In genomic region chr22:26484360-26484706, GRCh38 we compare ENCODE assay signal across 8 cellular contexts. TPM values are rescaled to one million over a fixed set of nuclear protein-coding genes. Genes with fewer than 3 reads are reported as not detected.
DNase-seq lines count a peak whose midpoint lies in the region; ATAC-seq, FAIRE-seq and TF ChIP-seq lines count a peak whose summit lies in the region.

No MANE protein-coding gene starts in this region.

- peak overlapping the region; percentile 90 to 98 (median 96) for H3K4me3 Mint-ChIP-seq in naive B cell

- TF ChIP-seq EP300 in Ishikawa (IDR thresholded peaks at IDR 0.05; ENCODE audit: borderline replicate concordance): no peak

- POLR2A ChIA-PET in BJ (lab: Charles Lee): no interaction called here

- TF ChIP-seq CTCF in BJ (IDR thresholded peaks at IDR 0.05; ENCODE audit: insufficient read depth, low read depth, low read length) (no peak), bronchial epithelial cell (IDR thresholded peaks at IDR 0.05; ENCODE audit: insufficient read depth, low read length, severe bottlenecking) (no peak)

- TF ChIP-seq RAD21 in Ishikawa (IDR thresholded peaks at IDR 0.05; ENCODE audit: low read depth): no peak

- FAIRE-seq in bronchial epithelial cell (lab: Jason Lieb, UNC): no peak

- no peaks in the 10 kb centered on the region for H3K9me3 Mint-ChIP-seq in naive B cell

- peak overlapping the region; percentile 82 for H3K4me3 ChIP-seq in BJ (ENCODE audit: low read depth, low read length)
- peak overlapping the region; percentile 85 for H3K4me3 ChIP-seq in bronchial epithelial cell (ENCODE audit: low read depth, low read length)

- no peaks in the 10 kb centered on the region for H3K27me3 Mint-ChIP-seq in naive B cell

- CTCF ChIA-PET in BJ (lab: Yijun Ruan, JAX): interaction anchor here (0.9 to 1.2 kb wide), 4 partner anchors 15 to 182 kb away, joined by 3 to 4 read pairs (median 3); no protein-coding TSS in a partner anchor

- H3K36me3 Mint-ChIP-seq in naive B cell: no peaks in the 10 kb centered on the region

- ATAC-seq in naive B cell (ENCODE audit: low read depth in 2 of 2) (peak; percentile 8 to 20), HG03521 (IDR thresholded peaks at IDR 0.05; ENCODE audit: unreplicated experiment) (no peak), GM18517 (IDR thresholded peaks at IDR 0.05; ENCODE audit: unreplicated experiment) (no peak)

- H3K36me3 ChIP-seq in BJ (ENCODE audit: control insufficient read depth, insufficient read depth, low read length) (peaks cover 5% of the 10 kb centered on the region), bronchial epithelial cell (ENCODE audit: control insufficient read depth, insufficient read depth, low read length) (peaks cover 7% of the 10 kb centered on the region)

- H3K4me1 Mint-ChIP-seq in naive B cell: peaks cover 64 to 68% (median 65%) of the 10 kb centered on the region in 3 donors

- H3K27me3 ChIP-seq in BJ (ENCODE audit: control insufficient read depth, insufficient read depth, low read length) (no peaks in the 10 kb centered on the region), bronchial epithelial cell (ENCODE audit: control insufficient read depth, insufficient read depth, low read length) (no peaks in the 10 kb centered on the region)

- H3K27ac Mint-ChIP-seq in naive B cell: peak overlapping the region; percentile 92 to 100 (median 99)

- DNase-seq in BJ (ENCODE audit: low read depth) (no peak), bronchial epithelial cell (ENCODE audit: low read depth) (peak; percentile 25), naive B cell (no peak), hypothalamus (lab: John Stamatoyannopoulos, UW) (no peak), NCI-H524 (lab: John Stamatoyannopoulos, UW) (no peak)

TF ChIP-seq in Ishikawa, 13 proteins besides CTCF, POLR2A, EP300 and RAD21:
- TF ChIP-seq MAX (IDR thresholded peaks at IDR 0.05) (peak; percentile 40; the same call in 1 of the 2 replicates), USF1 (IDR thresholded peaks at IDR 0.05) (peak; percentile 79), FOXM1 (IDR thresholded peaks at IDR 0.05; ENCODE audit: borderline replicate concordance, low read depth) (no peak)

RNA-seq across cellular contexts. Expression of gene SRRD, which starts 0.7 kb away (rescaled TPM):
- polyA plus RNA-seq in BJ (2011; rRNA removed) (13.1 and 26.9 TPM in 2 replicates), naive B cell (ENCODE audit: low read depth in 6 of 6) (10 to 100 TPM; 17.5 to 28.3 (median 22.7) TPM)
- 7.4 and 9.5 TPM in 2 replicates for polyA minus RNA-seq in BJ (2011; rRNA and poly(A)+ RNA removed)
- total RNA-seq in bronchial epithelial cell: 13.3 and 26.6 TPM in 2 replicates

RNA-seq across cellular contexts. Expression of gene HPS4, which starts 0.8 kb away (rescaled TPM):
- polyA plus RNA-seq in BJ (2011; rRNA removed) (20.3 and 22.5 TPM in 2 replicates), naive B cell (ENCODE audit: low read depth in 6 of 6) (10 to 100 TPM; 16.7 to 26.9 (median 24.6) TPM)
- 21.0 and 30.6 TPM in 2 replicates for polyA minus RNA-seq in BJ (2011; rRNA and poly(A)+ RNA removed)
- total RNA-seq in bronchial epithelial cell: 28.3 and 29.5 TPM in 2 replicates

RNA-seq across cellular contexts. Expression of gene TFIP11, which starts 27.9 kb away (rescaled TPM):
- polyA plus RNA-seq in BJ (2011; rRNA removed): 30.5 and 34.7 TPM in 2 replicates
- 29.8 and 47.3 TPM in 2 replicates for polyA minus RNA-seq in BJ (2011; rRNA and poly(A)+ RNA removed)
- 30.9 and 36.9 TPM in 2 replicates for total RNA-seq in bronchial epithelial cell
- 10 to 100 TPM; 25.2 to 43.8 (median 28.1) TPM for polyA plus RNA-seq in naive B cell (ENCODE audit: low read depth in 6 of 6)

RNA-seq across cellular contexts. Expression of gene ASPHD2, which starts 55.3 kb away (rescaled TPM):
- polyA plus RNA-seq in BJ (2011; rRNA removed) (2.3 and 2.5 TPM in 2 replicates), naive B cell (ENCODE audit: low read depth in 6 of 6) (1 to 10 TPM; 2.1 to 9.7 (median 6.6) TPM)
- 2.2 and 2.7 TPM in 2 replicates for polyA minus RNA-seq in BJ (2011; rRNA and poly(A)+ RNA removed)
- 3.4 and 3.8 TPM in 2 replicates for total RNA-seq in bronchial epithelial cell

Comparison
In these comparisons a context has a peak if more than half of its experiments do, and no peak if none do; other contexts are left out.
1. ATAC-seq: peak in naive B cell (2 of 2); none in HG03521 (single experiment) and GM18517 (single experiment).